Comparison of ENCODE assay signal across 13 cellular contexts in the genomic region with DNA sequence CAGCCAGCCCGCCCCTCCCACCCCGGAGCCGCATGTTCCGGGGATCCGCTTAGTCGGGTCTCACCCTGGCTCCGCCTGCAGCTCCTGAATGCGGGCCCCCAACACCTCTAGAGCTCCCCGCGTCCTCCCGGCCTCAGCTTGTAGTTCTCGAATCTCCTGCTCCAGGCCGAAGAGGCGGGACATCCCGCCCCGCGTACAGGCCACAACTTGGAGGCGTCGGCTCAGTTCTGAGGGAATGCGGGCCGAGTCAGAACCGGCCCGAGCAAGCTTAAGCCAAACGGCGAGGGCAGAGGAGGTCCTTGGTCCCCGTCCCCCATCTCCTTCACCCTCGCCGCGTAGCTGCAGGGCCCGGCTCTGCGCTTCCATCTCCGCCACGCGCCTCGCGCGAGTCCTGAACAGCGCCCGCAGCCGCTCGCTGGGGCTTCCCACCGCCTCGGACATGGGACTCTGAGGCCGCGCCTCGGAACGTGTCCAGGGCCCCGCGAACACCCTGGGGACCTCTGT. TPM values are rescaled to one million over a fixed set of nuclear protein-coding genes. Genes with fewer than 3 reads are reported as not detected.
DNase-seq lines count a peak whose midpoint lies in the region; ATAC-seq and TF ChIP-seq lines count a peak whose summit lies in the region.
"Had no signal": no experiment of that assay in that cellular context is flagged by ENCODE, and none has a peak within 500 bp of the region (broad histone marks: within the 10 kb centered on the region; RNA-seq: fewer than 3 reads in every experiment).

No MANE protein-coding gene starts in this region.

- peak overlapping the region in 1 of 2 donors; percentile 72 for H3K27ac ChIP-seq in coronary artery
- H3K27ac ChIP-seq: BLaER1 had no signal

- H3K4me1 Mint-ChIP-seq in stimulated activated effector memory CD8-positive, alpha-beta T cell treated with anti-CD3 and anti-CD28 coated beads, Interleukin-12 subunit alpha, Interleukin-12 subunit beta, amount 100 ng/mL, for 72 hours: no peaks in the 10 kb centered on the region

- intact Hi-C loops in left colon (cut with DNase I, micrococcal nuclease): no loop called here

- peak; percentile 28 for DNase-seq in ELF-1 (ENCODE audit: low read depth, low spot score)
- DNase-seq in coronary artery (ENCODE audit: low spot score): no peak
- DNase-seq in left colon: no peak
- DNase-seq in stimulated activated effector memory CD8-positive, alpha-beta T cell treated with anti-CD3 and anti-CD28 coated beads, Interleukin-12 subunit alpha, Interleukin-12 subunit beta, amount 100 ng/mL, for 72 hours (ENCODE audit: low spot score in 2 of 2): no peak
- DNase-seq in NCI-H345 (lab: John Stamatoyannopoulos, UW): no peak
- no peak for DNase-seq in OCI-M1 (lab: John Stamatoyannopoulos, UW)
- no peak for DNase-seq in stimulated activated CD4-positive, alpha-beta T cell treated with anti-CD3 and anti-CD28 coated beads, Interleukin-1b, Interleukin-23, amount 100 ng/mL, for 48 hours
- DNase-seq: activated CD4-positive, CD25-positive, alpha-beta regulatory T cell treated with anti-CD3 and anti-CD28 coated beads, Interleukin-2, amount 50 U/mL, for 72 hours; NCI-H2171; stimulated activated CD4-positive, alpha-beta T cell treated with anti-CD3 and anti-CD28 coated beads, Interleukin-2, amount 100 ng/mL, for 24 hours had no signal

- H3K4me3 Mint-ChIP-seq in stimulated activated effector memory CD8-positive, alpha-beta T cell treated with anti-CD3 and anti-CD28 coated beads, Interleukin-12 subunit alpha, Interleukin-12 subunit beta, amount 100 ng/mL, for 72 hours: no peak overlapping the region

- H3K36me3 Mint-ChIP-seq in stimulated activated effector memory CD8-positive, alpha-beta T cell treated with anti-CD3 and anti-CD28 coated beads, Interleukin-12 subunit alpha, Interleukin-12 subunit beta, amount 100 ng/mL, for 72 hours: peaks cover 15% of the 10 kb centered on the region

- peak overlapping the region; percentile 79 for H3K27ac Mint-ChIP-seq in stimulated activated effector memory CD8-positive, alpha-beta T cell treated with anti-CD3 and anti-CD28 coated beads, Interleukin-12 subunit alpha, Interleukin-12 subunit beta, amount 100 ng/mL, for 72 hours

- TF ChIP-seq CTCF in coronary artery (IDR thresholded peaks at IDR 0.05): no peak

- peak; percentile 7 for ATAC-seq in left colon
- no peak for ATAC-seq in stimulated activated effector memory CD8-positive, alpha-beta T cell treated with anti-CD3 and anti-CD28 coated beads, Interleukin-12 subunit alpha, Interleukin-12 subunit beta, amount 100 ng/mL, for 72 hours
- no peak for ATAC-seq in GM21717 (IDR thresholded peaks at IDR 0.05; ENCODE audit: unreplicated experiment)

- peak overlapping the region; percentile 32 for H3K4me3 ChIP-seq in coronary artery
- H3K4me3 ChIP-seq: BLaER1, lung had no signal

- H3K9me3 Mint-ChIP-seq in stimulated activated effector memory CD8-positive, alpha-beta T cell treated with anti-CD3 and anti-CD28 coated beads, Interleukin-12 subunit alpha, Interleukin-12 subunit beta, amount 100 ng/mL, for 72 hours: no peaks in the 10 kb centered on the region

RNA-seq across cellular contexts. Expression of gene CCDC17, which starts 0.9 kb away (rescaled TPM):
- 1 to 10 TPM; 2.8 to 5.6 TPM for total RNA-seq in left colon

RNA-seq across cellular contexts. Expression of gene NASP, which starts 39.1 kb away (rescaled TPM):
- total RNA-seq in left colon: 10 to 100 TPM; 41.3 to 48.7 TPM
